In genomic region chr6:28923318-28924102, GRCh38 we compare ENCODE assay signal across 8 cellular contexts. TPM values are rescaled to one million over a fixed set of nuclear protein-coding genes. Genes with fewer than 3 reads are reported as not detected.
DNase-seq lines count a peak whose midpoint lies in the region; ATAC-seq, FAIRE-seq and TF ChIP-seq lines count a peak whose summit lies in the region.

TRIM27 (minus strand) TSS chr6:28923985; CDS start chr6:28923632, 353 bp downstream.

- H3K23me2 ChIP-seq in H1 (ENCODE audit: low read depth, low read length), result peaks cover 6% of the 10 kb centered on the region

- peak within 1 kb of the TSS; percentile 82 for H3K27ac ChIP-seq in CD4-positive, alpha-beta memory T cell (ENCODE audit: low read depth, low read length)
- H3K27ac ChIP-seq in H1 (ENCODE audit: low read depth, low read length), result peak within 1 kb of the TSS; percentile 84
- H3K27ac ChIP-seq in mesenchymal stem cell (ENCODE audit: low read length, poor library complexity, severe bottlenecking), result peak within 1 kb of the TSS; percentile 95

- peaks cover 16 to 43% of the 10 kb centered on the region in 2 experiments for H3K79me2 ChIP-seq in H1 (ENCODE audit: control insufficient read depth in 1 of 2, insufficient read depth in 2 of 2, low read length in 2 of 2)

- no peak within 1 kb of the TSS; the same call in 1 of the 2 replicates for H2AFZ ChIP-seq in H1 (ENCODE audit: low read length)
- peak within 1 kb of the TSS; percentile 93 for H2AFZ ChIP-seq in mesenchymal stem cell (ENCODE audit: low read depth, low read length)

- FAIRE-seq in H1 (lab: Jason Lieb, UNC), result no peak

- H3K4me2 ChIP-seq in H1 (ENCODE audit: insufficient read depth in 1 of 2, low read depth in 2 of 2, low read length in 2 of 2) (peak within 1 kb of the TSS; percentile 94 to 97), mesenchymal stem cell (ENCODE audit: low read length, poor library complexity, severe bottlenecking) (peak within 1 kb of the TSS; percentile 90)

- H2BK20ac ChIP-seq in H1 (ENCODE audit: low read length), result no peak within 1 kb of the TSS

- H2BK120ac ChIP-seq in H1 (replicated peaks; ENCODE audit: low read depth, low read length) (no peak within 1 kb of the TSS), mesenchymal stem cell (ENCODE audit: low read depth, low read length) (peak within 1 kb of the TSS; percentile 87)

- H3K27me3 ChIP-seq in CD4-positive, alpha-beta memory T cell (ENCODE audit: insufficient read depth, low read length), result no peaks in the 10 kb centered on the region
- no peaks in the 10 kb centered on the region for H3K27me3 ChIP-seq in H1 (replicated peaks in 1 of 4; ENCODE audit: control insufficient read depth in 3 of 4, extremely low read depth in 1 of 4, insufficient read depth in 3 of 4, low read length in 3 of 4)
- no peaks in the 10 kb centered on the region for H3K27me3 ChIP-seq in mesenchymal stem cell (ENCODE audit: control insufficient read depth in 1 of 2, insufficient read depth in 1 of 2, low read length in 2 of 2)

- CTCF ChIA-PET in CD4-positive, alpha-beta memory T cell (lab: Charles Lee; ENCODE audit: partially characterized antibody), result interaction anchor here (0.9 to 4.9 kb wide), 17 partner anchors 8 to 93 kb away, joined by 3 to 34 read pairs (median 4); no protein-coding TSS in a partner anchor
- CTCF ChIA-PET in activated CD8-positive, alpha-beta memory T cell treated with anti-CD3 and anti-CD28 coated beads for 36 hours (lab: Charles Lee), result interaction anchor here (0.7 to 3.6 kb wide), 4 partner anchors 17 to 1793 kb away, joined by 4 to 23 read pairs (median 7); no protein-coding TSS in a partner anchor
- CTCF ChIA-PET in H1 (lab: Charles Lee; ENCODE audit: partially characterized antibody), result interaction anchor here (0.6 to 2.7 kb wide), 17 partner anchors 10 to 205 kb away, joined by 3 to 12 read pairs (median 4); no protein-coding TSS in a partner anchor

- no peak within 1 kb of the TSS for H3K23ac ChIP-seq in H1 (ENCODE audit: insufficient read length)
- H3K23ac ChIP-seq in mesenchymal stem cell (ENCODE audit: low read length in 2 of 2), result peak within 1 kb of the TSS in 1 of 2 experiments; percentile 99

- no peak within 1 kb of the TSS for H3K14ac ChIP-seq in H1 (ENCODE audit: insufficient read length)
- peak within 1 kb of the TSS in 1 of 2 experiments; percentile 99 for H3K14ac ChIP-seq in mesenchymal stem cell (ENCODE audit: low read length in 2 of 2)

- TF ChIP-seq CTCF in H1 (IDR thresholded peaks at IDR 0.05; ENCODE audit: control extremely low read depth in 1 of 3, insufficient read depth in 1 of 3, low read depth in 1 of 3, low read length in 3 of 3), result peak in 1 of 3 experiments; percentile 5; a peak in 1 of 4 replicates

- H3K56ac ChIP-seq in H1 (replicated peaks; ENCODE audit: insufficient read length, low read depth, low read length), result peak within 1 kb of the TSS; percentile 83

- H2BK12ac ChIP-seq in H1 (ENCODE audit: low read depth, low read length), result peak within 1 kb of the TSS; percentile 91
- peak within 1 kb of the TSS; percentile 50 to 75 for H2BK12ac ChIP-seq in mesenchymal stem cell (ENCODE audit: low read length in 2 of 2)

- H3K27ac Mint-ChIP-seq in CD4-positive, alpha-beta memory T cell, result peak within 1 kb of the TSS; percentile 86 to 96 (median 94)

- H3K18ac ChIP-seq in H1 (ENCODE audit: extremely low read depth, low read length) (peak within 1 kb of the TSS; percentile 98), mesenchymal stem cell (ENCODE audit: low read depth in 1 of 2, low read length in 2 of 2) (peak within 1 kb of the TSS; percentile 89 to 99)

- peak; percentile 76 to 84 (median 78) for DNase-seq in CD4-positive, alpha-beta memory T cell
- DNase-seq in NCI-H82 treated with DMSO at 0.1 percent for 48 hours (lab: John Stamatoyannopoulos, UW; ENCODE audit: unreplicated experiment) (peak; percentile 79), H1 (ENCODE audit: low read depth in 1 of 2, low spot score in 2 of 2) (peak; percentile 63 to 88), mesenchymal stem cell (peak; percentile 89)
- peak; percentile 64 for DNase-seq in stimulated activated CD8-positive, alpha-beta memory T cell treated with anti-CD3 and anti-CD28 coated beads, Interleukin-15, amount 100 ng/mL, for 24 hours (ENCODE audit: low read depth)

- H3K4me1 ChIP-seq in CD4-positive, alpha-beta memory T cell (ENCODE audit: insufficient read depth, low read length), result peaks cover 46% of the 10 kb centered on the region
- peaks cover 0 to 12% (median 6%) of the 10 kb centered on the region in 4 experiments; a peak in 5 of 7 replicates for H3K4me1 ChIP-seq in H1 (replicated peaks in 1 of 4; ENCODE audit: control insufficient read depth in 3 of 4, insufficient read depth in 4 of 4, low read length in 3 of 4)
- H3K4me1 ChIP-seq in mesenchymal stem cell (ENCODE audit: control insufficient read depth, insufficient read depth, low read depth, low read length), result peaks cover 11% of the 10 kb centered on the region

- H2AK5ac ChIP-seq in H1 (ENCODE audit: low read depth, low read length), result peak within 1 kb of the TSS; percentile 84; the same call in 1 of the 2 replicates
- peak within 1 kb of the TSS; percentile 56 for H2AK5ac ChIP-seq in mesenchymal stem cell (ENCODE audit: low read length, severe bottlenecking)

- peak; percentile 84 to 92 for TF ChIP-seq POLR2A in H1 (IDR thresholded peaks at IDR 0.05; ENCODE audit: control extremely low read depth in 1 of 2, low read depth in 2 of 2, low read length in 2 of 2)

- intact Hi-C loops in CD4-positive, alpha-beta memory T cell (cut with micrococcal nuclease), result loop anchor here (1.0 kb wide), 7 partner anchors 8 to 93 kb away; no protein-coding TSS in a partner anchor

- H4K8ac ChIP-seq in H1 (ENCODE audit: extremely low read depth, insufficient read depth, low read length), result peak within 1 kb of the TSS; percentile 96
- H4K8ac ChIP-seq in mesenchymal stem cell (ENCODE audit: low read length), result peak within 1 kb of the TSS; percentile 97

- peak within 1 kb of the TSS; percentile 82 to 91 for H3K4me3 ChIP-seq in CD4-positive, alpha-beta memory T cell (ENCODE audit: low read length in 2 of 2)
- peak within 1 kb of the TSS; percentile 87 to 98 (median 94) for H3K4me3 ChIP-seq in H1 (ENCODE audit: extremely low read depth in 1 of 4, insufficient read depth in 2 of 4, low read depth in 3 of 4, low read length in 4 of 4)
- H3K4me3 ChIP-seq in mesenchymal stem cell (ENCODE audit: insufficient read depth in 1 of 2, low read depth in 1 of 2, low read length in 2 of 2), result peak within 1 kb of the TSS; percentile 88 to 97

- H3K9me3 ChIP-seq in CD4-positive, alpha-beta memory T cell (ENCODE audit: control insufficient read depth in 1 of 2, low read length in 2 of 2), result no peaks in the 10 kb centered on the region
- H3K9me3 ChIP-seq in H1 (ENCODE audit: insufficient read depth in 2 of 2, low read depth in 1 of 2, low read length in 1 of 2), result no peaks in the 10 kb centered on the region
- H3K9me3 ChIP-seq in mesenchymal stem cell (ENCODE audit: control insufficient read depth, low read length), result no peaks in the 10 kb centered on the region

- peak within 1 kb of the TSS; percentile 95 for H4K5ac ChIP-seq in H1 (ENCODE audit: insufficient read length, low read depth, low read length)

- no peak for TF ChIP-seq EP300 in H1 (IDR thresholded peaks at IDR 0.05; ENCODE audit: borderline replicate concordance in 1 of 2, low read depth in 2 of 2, low read length in 2 of 2)

- no peak for TF ChIP-seq RAD21 in H1 (IDR thresholded peaks at IDR 0.05 in 1 of 2, conservative IDR thresholded peaks at IDR 0.05 in 1 of 2; ENCODE audit: low read depth in 2 of 2, low read length in 2 of 2)

- H2BK5ac ChIP-seq in H1 (ENCODE audit: low read depth, low read length) (peak within 1 kb of the TSS; percentile 98), mesenchymal stem cell (ENCODE audit: low read depth, low read length, poor library complexity, severe bottlenecking) (peak within 1 kb of the TSS; percentile 95)

- H3K36me3 Mint-ChIP-seq in CD4-positive, alpha-beta memory T cell, result peaks cover 31 to 39% of the 10 kb centered on the region in 2 donors

- H3K9ac ChIP-seq in H1 (replicated peaks in 1 of 4; ENCODE audit: extremely low read depth in 1 of 4, low read depth in 3 of 4, low read length in 3 of 4), result peak within 1 kb of the TSS; percentile 93 to 98 (median 94)
- peak within 1 kb of the TSS; percentile 97 for H3K9ac ChIP-seq in mesenchymal stem cell (ENCODE audit: low read length)

- peaks cover 0 to 2% of the 10 kb centered on the region in 2 donors for H3K27me3 Mint-ChIP-seq in CD4-positive, alpha-beta memory T cell

- ATAC-seq in GM19351 (IDR thresholded peaks at IDR 0.05; ENCODE audit: unreplicated experiment) (peak; percentile 83), HG03469 (IDR thresholded peaks at IDR 0.05; ENCODE audit: unreplicated experiment) (peak; percentile 68)

- H2BK15ac ChIP-seq in H1 (ENCODE audit: low read length), result 0 out of 2 replicates have a peak within 1 kb of the TSS, but pooled peaks have one; percentile 50
- H2BK15ac ChIP-seq in mesenchymal stem cell (ENCODE audit: low read depth, poor library complexity, severe bottlenecking), result peak within 1 kb of the TSS; percentile 95

- POLR2A ChIA-PET in CD4-positive, alpha-beta memory T cell (lab: Charles Lee; ENCODE audit: partially characterized antibody), result interaction anchor here (0.7 to 4.5 kb wide), 35 partner anchors 9 to 1444 kb away, joined by 3 to 133 read pairs (median 5); partner anchors contain the start of genes ZNF311 and ZSCAN26
- POLR2A ChIA-PET in activated CD8-positive, alpha-beta memory T cell treated with anti-CD3 and anti-CD28 coated beads for 36 hours (lab: Charles Lee), result interaction anchor here (0.6 to 1.8 kb wide), 9 partner anchors 13 to 819 kb away, joined by 3 to 12 read pairs (median 4); no protein-coding TSS in a partner anchor
- POLR2A ChIA-PET in H1 (lab: Charles Lee; ENCODE audit: partially characterized antibody), result interaction anchor here (0.7 to 7.8 kb wide), 43 partner anchors 9 to 381 kb away, joined by 3 to 90 read pairs (median 4); partner anchors contain the start of gene ZNF311

- peaks cover 30 to 49% (median 41%) of the 10 kb centered on the region in 4 donors for H3K4me1 Mint-ChIP-seq in CD4-positive, alpha-beta memory T cell

- H3K4me3 Mint-ChIP-seq in CD4-positive, alpha-beta memory T cell, result peak within 1 kb of the TSS; percentile 92 to 98 (median 95)

- peak within 1 kb of the TSS; percentile 97 for H4K91ac ChIP-seq in H1 (replicated peaks; ENCODE audit: insufficient read length, low read length)
- H4K91ac ChIP-seq in mesenchymal stem cell (ENCODE audit: low read length), result peak within 1 kb of the TSS; percentile 98

- H3K79me1 ChIP-seq in H1 (ENCODE audit: low read depth, low read length) (peaks cover 17% of the 10 kb centered on the region), mesenchymal stem cell (replicated peaks; ENCODE audit: low read length, poor library complexity, severe bottlenecking) (peaks cover 7% of the 10 kb centered on the region)

- WGBS in H1 (ENCODE audit: extremely low coverage in 1 of 2, insufficient coverage in 1 of 2, insufficient read length in 1 of 2, insufficient replicate concordance in 2 of 2, low coverage in 1 of 2, low lambda C conversion rate in 2 of 2, missing lambda C conversion rate in 1 of 2), 2 experiments, result 1% methylated on average over 77 of the region's 89 CpGs; no CpG with 5 or more reads in 1 of the 2 experiments
- WGBS in mesenchymal stem cell, result under 1% methylated on average over 89 of the region's 89 CpGs

- peaks cover 10% of the 10 kb centered on the region in 2 experiments for H4K20me1 ChIP-seq in H1 (replicated peaks in 1 of 2; ENCODE audit: control insufficient read depth in 1 of 2, insufficient read depth in 2 of 2, low read length in 2 of 2)

- no peaks in the 10 kb centered on the region for H3K9me3 Mint-ChIP-seq in CD4-positive, alpha-beta memory T cell

- peaks cover 28% of the 10 kb centered on the region for H3K36me3 ChIP-seq in CD4-positive, alpha-beta memory T cell (ENCODE audit: insufficient read depth, low read length)
- H3K36me3 ChIP-seq in H1 (ENCODE audit: control insufficient read depth in 2 of 4, insufficient read depth in 4 of 4, low read length in 3 of 4) (peaks cover 22 to 40% (median 26%) of the 10 kb centered on the region in 4 experiments), mesenchymal stem cell (ENCODE audit: control insufficient read depth in 1 of 2, insufficient read depth in 2 of 2, low read depth in 1 of 2, low read length in 2 of 2) (peaks cover 27 to 33% of the 10 kb centered on the region in 2 experiments)

- H3K4ac ChIP-seq in H1 (replicated peaks; ENCODE audit: insufficient read length, low read depth, low read length), result peak within 1 kb of the TSS; percentile 96
- H3K4ac ChIP-seq in mesenchymal stem cell (ENCODE audit: low read depth in 1 of 2, low read length in 2 of 2), result peak within 1 kb of the TSS; percentile 96 to 98

RNA-seq across cellular contexts. Expression of gene TRIM27, which starts in this region (rescaled TPM):
- 100 to 1,000 TPM; 102 to 108 TPM for total RNA-seq in CD4-positive, alpha-beta memory T cell
- polyA plus RNA-seq in CD4-positive, alpha-beta memory T cell, result 10 to 100 TPM; 51.6 to 64.6 TPM
- 10 to 100 TPM; 65.0 to 67.3 TPM for total RNA-seq in activated CD8-positive, alpha-beta memory T cell treated with anti-CD3 and anti-CD28 coated beads for 36 hours
- 76.4 and 78.9 TPM in 2 replicates for total RNA-seq in H1 (2021; fragmentation: NEBNext Ultra II Directional; extraction: Animal tissue kit (Norgen Biotek cat#: 25700))
- polyA plus RNA-seq in H1 (2011; rRNA removed), result 61.2 and 85.9 TPM in 2 replicates
- polyA plus RNA-seq in H1 (2011; cell fraction: cytosol; rRNA removed), result 67.9 TPM
- polyA plus RNA-seq in H1 (2011; cell fraction: nucleus; rRNA removed), result 84.9 TPM
- 59.9 to 67.2 TPM (median 65.2 TPM) in 4 replicates for polyA plus RNA-seq in H1 (2012, experiment 1 of 2)
- 79.0 TPM for polyA plus RNA-seq in H1 (2012, experiment 2 of 2)
- 44.6 TPM for polyA plus RNA-seq in H1 (2013, experiment 1 of 2)
- polyA plus RNA-seq in H1 (2013, experiment 2 of 2), result 42.9 TPM
- 105 and 114 TPM in 2 replicates for polyA minus RNA-seq in H1 (2011; rRNA and poly(A)+ RNA removed)
- polyA minus RNA-seq in H1 (2011; cell fraction: cytosol; rRNA and poly(A)+ RNA removed), result 70.7 TPM
- polyA minus RNA-seq in H1 (2011; cell fraction: nucleus; rRNA and poly(A)+ RNA removed), result 92.8 TPM
- polyA plus RNA-seq in mesenchymal stem cell (2013, experiment 1 of 2), result 31.0 TPM
- polyA plus RNA-seq in mesenchymal stem cell (2013, experiment 2 of 2), result 31.4 TPM

Comparison
In these comparisons a context has a peak if more than half of its experiments do, and no peak if none do; other contexts are left out.
1. Peak in every context shown above with its lines: DNase-seq, ATAC-seq, H3K4me3 ChIP-seq and H3K27ac ChIP-seq.